ENCODE assay signal across 23 cellular contexts in genomic region chr16:87358250-87358649, GRCh38.
"Had no signal": no experiment of that assay in that cellular context is flagged by ENCODE, and none has a peak within 500 bp of the region (broad histone marks: within the 10 kb centered on the region; RNA-seq: fewer than 3 reads in every experiment).

No MANE protein-coding gene starts in this region.

- H3K9me3 ChIP-seq: gastroesophageal sphincter, heart left ventricle, left lung, neutrophil, thoracic aorta, tibial nerve, vagina had no signal

- H3K27ac ChIP-seq: gastroesophageal sphincter, heart left ventricle, hepatocyte, left lung, neutrophil, parathyroid adenoma, thoracic aorta, tibial nerve, vagina had no signal

- DNase-seq: effector CD4-positive, alpha-beta T cell; heart left ventricle; kidney; mesendoderm; naive thymus-derived CD8-positive, alpha-beta T cell; nephron progenitor cell; right cardiac atrium; small intestine; stimulated activated CD4-positive, alpha-beta T cell treated with anti-CD3 and anti-CD28 coated beads, Interleukin-15, amount 100 ng/mL, for 24 hours; stimulated activated CD4-positive, alpha-beta T cell treated with anti-CD3 and anti-CD28 coated beads, Interleukin-2, amount 100 ng/mL, for 48 hours; stimulated activated naive B cell treated with anti-CD40 and anti-IgM and Interleukin-4, amounts not matched to agents 10 μg/mL and 1 μg/mL and 100 μg/mL, for 72 hours had no signal

- H3K4me3 Mint-ChIP-seq: central memory CD8-positive, alpha-beta T cell; naive thymus-derived CD8-positive, alpha-beta T cell; nephron progenitor cell; stimulated activated naive B cell treated with anti-CD40 and anti-IgM and Interleukin-4, amounts not matched to agents 10 μg/mL and 1 μg/mL and 100 μg/mL, for 72 hours; stimulated activated naive CD8-positive, alpha-beta T cell treated with anti-CD3 and anti-CD28 coated beads, Interleukin-15, Interleukin-2, amounts not matched to agents 100 ng/mL and 50 ng/mL, for 24 hours had no signal

- H3K4me2 ChIP-seq: hepatocyte had no signal

- H3K4me3 ChIP-seq: dorsolateral prefrontal cortex, gastroesophageal sphincter, heart left ventricle, hepatocyte, left lung, thoracic aorta, tibial nerve, vagina had no signal

- H3K9me3 Mint-ChIP-seq: central memory CD8-positive, alpha-beta T cell; naive thymus-derived CD8-positive, alpha-beta T cell; nephron progenitor cell; stimulated activated naive B cell treated with anti-CD40 and anti-IgM and Interleukin-4, amounts not matched to agents 10 μg/mL and 1 μg/mL and 100 μg/mL, for 72 hours; stimulated activated naive CD8-positive, alpha-beta T cell treated with anti-CD3 and anti-CD28 coated beads, Interleukin-15, Interleukin-2, amounts not matched to agents 100 ng/mL and 50 ng/mL, for 24 hours had no signal

- ATAC-seq: gastroesophageal sphincter; left lung; naive thymus-derived CD8-positive, alpha-beta T cell; right cardiac atrium; stimulated activated naive B cell treated with anti-CD40 and anti-IgM and Interleukin-4, amounts not matched to agents 10 μg/mL and 1 μg/mL and 100 μg/mL, for 72 hours had no signal

- H3K36me3 ChIP-seq: neutrophil had no signal

- H3K27me3 Mint-ChIP-seq: central memory CD8-positive, alpha-beta T cell; naive thymus-derived CD8-positive, alpha-beta T cell; progenitor cell of endocrine pancreas; stimulated activated naive B cell treated with anti-CD40 and anti-IgM and Interleukin-4, amounts not matched to agents 10 μg/mL and 1 μg/mL and 100 μg/mL, for 72 hours; stimulated activated naive CD8-positive, alpha-beta T cell treated with anti-CD3 and anti-CD28 coated beads, Interleukin-15, Interleukin-2, amounts not matched to agents 100 ng/mL and 50 ng/mL, for 24 hours had no signal

- H2AFZ ChIP-seq: hepatocyte, parathyroid adenoma had no signal

- H3K27ac Mint-ChIP-seq: nephron progenitor cell; progenitor cell of endocrine pancreas; stimulated activated naive CD8-positive, alpha-beta T cell treated with anti-CD3 and anti-CD28 coated beads, Interleukin-15, Interleukin-2, amounts not matched to agents 100 ng/mL and 50 ng/mL, for 24 hours had no signal

- H3K4me1 ChIP-seq: left lung had no signal

- H3K27me3 ChIP-seq: dorsolateral prefrontal cortex, gastroesophageal sphincter, heart left ventricle, hepatocyte, left lung, neutrophil, tibial nerve, vagina had no signal

- H3K4me1 Mint-ChIP-seq: central memory CD8-positive, alpha-beta T cell had no signal

- H3K9ac ChIP-seq: parathyroid adenoma had no signal
